ENCODE assay signal across 8 cellular contexts in the genomic region with DNA sequence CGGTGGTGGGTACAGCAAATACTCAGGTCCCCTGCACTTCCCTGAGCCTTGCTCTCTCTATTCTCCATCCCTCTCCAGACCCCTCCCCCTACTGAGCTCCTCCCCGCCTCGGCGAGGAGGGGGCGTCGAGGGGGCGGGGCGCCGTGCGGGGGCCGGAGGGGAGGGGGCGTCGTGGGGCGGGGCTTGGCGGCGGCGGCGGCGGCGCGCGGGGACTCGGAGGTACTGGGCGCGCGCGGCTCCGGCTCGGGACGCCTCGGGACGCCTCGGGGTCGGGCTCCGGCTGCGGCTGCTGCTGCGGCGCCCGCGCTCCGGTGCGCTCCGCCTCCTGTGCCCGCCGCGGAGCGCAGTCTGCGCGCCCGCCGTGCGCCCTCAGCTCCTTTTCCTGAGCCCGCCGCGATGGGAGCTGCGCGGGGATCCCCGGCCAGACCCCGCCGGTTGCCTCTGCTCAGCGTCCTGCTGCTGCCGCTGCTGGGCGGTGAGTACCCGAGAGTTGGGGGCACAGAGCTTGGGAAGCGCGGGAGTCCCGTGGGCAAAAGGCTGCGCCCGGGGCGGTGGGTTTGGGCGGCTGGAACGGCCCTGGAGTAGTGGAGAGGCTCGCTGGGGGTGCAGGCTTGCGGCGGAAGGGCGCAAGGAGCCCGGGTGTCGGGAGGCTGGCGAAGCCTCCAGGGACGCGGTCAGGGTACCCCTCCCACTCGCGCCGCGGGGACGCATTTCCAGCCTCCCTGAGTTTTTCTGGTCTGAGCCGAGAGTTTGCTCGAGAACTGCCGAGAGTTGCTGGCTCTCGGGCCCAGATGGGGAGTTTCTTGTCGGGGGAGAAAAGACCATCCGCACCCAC. TPM values are rescaled to one million over a fixed set of nuclear protein-coding genes. Genes with fewer than 3 reads are reported as not detected.
A peak's percentile ranks its signal among the peaks of the same experiment; 100 is the strongest.
DNase-seq lines count a peak whose midpoint lies in the region; ATAC-seq and TF ChIP-seq lines count a peak whose summit lies in the region.
"Had no signal": no experiment of that assay in that cellular context is flagged by ENCODE, and none has a peak within 500 bp of the region (broad histone marks: within the 10 kb centered on the region; RNA-seq: fewer than 3 reads in every experiment).

A gene (plus strand): TSS at position 222 of the 835 bp plus-strand sequence. CDS start 175 bp downstream, at position 397.

- WGBS in upper lobe of left lung, 2 donors, result 1% methylated on average over 19 to 24 of the region's 92 CpGs

- H3K36me3 ChIP-seq in ES-I3 (ENCODE audit: insufficient read depth, low read length), result peaks cover 5% of the 10 kb centered on the region; the same call in 1 of the 2 replicates
- peaks cover 33% of the 10 kb centered on the region for H3K36me3 ChIP-seq in WERI-Rb-1
- H3K36me3 ChIP-seq in mucosa of rectum (ENCODE audit: control insufficient read depth in 2 of 2, insufficient read depth in 2 of 2, low read length in 2 of 2), result peaks cover 23 to 26% of the 10 kb centered on the region in 2 donors
- H3K36me3 ChIP-seq in upper lobe of left lung, result peaks cover 0 to 21% (median 3%) of the 10 kb centered on the region in 4 donors

- TF ChIP-seq CTCF in WERI-Rb-1 (IDR thresholded peaks at IDR 0.05; ENCODE audit: low read depth, low read length) (no peak), epithelial cell of esophagus (IDR thresholded peaks at IDR 0.05; ENCODE audit: insufficient read depth, low read depth, low read length, missing control alignments) (no peak), upper lobe of left lung (IDR thresholded peaks at IDR 0.05) (peak in 1 of 6 experiments; percentile 13)

- peak within 1 kb of the TSS; percentile 78 for H3K4me3 ChIP-seq in WERI-Rb-1 (ENCODE audit: low read depth, low read length)
- H3K4me3 ChIP-seq in epithelial cell of esophagus (ENCODE audit: low read length), result peak within 1 kb of the TSS; percentile 83
- H3K4me3 ChIP-seq in mucosa of rectum (ENCODE audit: low read length in 2 of 2), result peak within 1 kb of the TSS; percentile 56 to 66
- peak within 1 kb of the TSS; percentile 66 to 83 (median 69) for H3K4me3 ChIP-seq in upper lobe of left lung

- DNase-seq in NCI-H1105 (lab: John Stamatoyannopoulos, UW) (peak; percentile 86), WERI-Rb-1 (peak; percentile 95), epithelial cell of esophagus (ENCODE audit: low read depth) (peak; percentile 56), upper lobe of left lung (peak; percentile 47 to 94)

- no peaks in the 10 kb centered on the region for H3K9me3 ChIP-seq in ES-I3 (ENCODE audit: control insufficient read depth, insufficient read depth, low read length)
- no peaks in the 10 kb centered on the region for H3K9me3 ChIP-seq in WERI-Rb-1 (ENCODE audit: severe bottlenecking)
- H3K9me3 ChIP-seq in mucosa of rectum (ENCODE audit: control insufficient read depth in 2 of 2, low read length in 2 of 2), result no peaks in the 10 kb centered on the region
- no peaks in the 10 kb centered on the region for H3K9me3 ChIP-seq in upper lobe of left lung
- H3K9me3 ChIP-seq: adrenal gland had no signal

- no peak for TF ChIP-seq EP300 in upper lobe of left lung (IDR thresholded peaks at IDR 0.05)

- H3K27ac ChIP-seq in WERI-Rb-1 (peak within 1 kb of the TSS; percentile 88), mucosa of rectum (ENCODE audit: low read depth in 2 of 2, low read length in 2 of 2) (peak within 1 kb of the TSS in 1 of 2 donors; percentile 16), upper lobe of left lung (peak within 1 kb of the TSS; percentile 48 to 86 (median 80))

- H3K27me3 ChIP-seq in WERI-Rb-1 (ENCODE audit: insufficient read depth, low read depth, severe bottlenecking) (no peaks in the 10 kb centered on the region), mucosa of rectum (ENCODE audit: control insufficient read depth in 2 of 2, insufficient read depth in 2 of 2, low read length in 2 of 2) (peaks cover 0 to 3% of the 10 kb centered on the region in 2 donors), upper lobe of left lung (peaks cover 0 to 10% (median 1%) of the 10 kb centered on the region in 4 donors)
- H3K27me3 ChIP-seq: adrenal gland had no signal

- ATAC-seq in upper lobe of left lung (ENCODE audit: low FRiP score in 2 of 2) (peak; percentile 64 to 73), GM18517 (IDR thresholded peaks at IDR 0.05; ENCODE audit: unreplicated experiment) (no peak)

- H3K9ac ChIP-seq in ES-I3 (ENCODE audit: low read depth, low read length) (peak within 1 kb of the TSS; percentile 86), mucosa of rectum (ENCODE audit: low read depth in 1 of 2, low read length in 2 of 2) (peak within 1 kb of the TSS; percentile 56 to 70)

- H3K4me1 ChIP-seq in ES-I3 (ENCODE audit: insufficient read depth, low read length) (peaks cover 21% of the 10 kb centered on the region), mucosa of rectum (ENCODE audit: control insufficient read depth in 2 of 2, insufficient read depth in 2 of 2, low read length in 2 of 2) (peaks cover 0 to 8% of the 10 kb centered on the region in 2 donors), upper lobe of left lung (peaks cover 11 to 25% (median 21%) of the 10 kb centered on the region in 4 donors)

- no peak for TF ChIP-seq POLR2A in upper lobe of left lung (IDR thresholded peaks at IDR 0.05)

RNA-seq across cellular contexts. Expression of the gene that starts here (rescaled TPM):
- 100 to 1,000 TPM in 2 of 6 donors, 10 to 100 TPM in 4; 68.6 to 180 (median 89.4) TPM for total RNA-seq in upper lobe of left lung
